In the genomic region with DNA sequence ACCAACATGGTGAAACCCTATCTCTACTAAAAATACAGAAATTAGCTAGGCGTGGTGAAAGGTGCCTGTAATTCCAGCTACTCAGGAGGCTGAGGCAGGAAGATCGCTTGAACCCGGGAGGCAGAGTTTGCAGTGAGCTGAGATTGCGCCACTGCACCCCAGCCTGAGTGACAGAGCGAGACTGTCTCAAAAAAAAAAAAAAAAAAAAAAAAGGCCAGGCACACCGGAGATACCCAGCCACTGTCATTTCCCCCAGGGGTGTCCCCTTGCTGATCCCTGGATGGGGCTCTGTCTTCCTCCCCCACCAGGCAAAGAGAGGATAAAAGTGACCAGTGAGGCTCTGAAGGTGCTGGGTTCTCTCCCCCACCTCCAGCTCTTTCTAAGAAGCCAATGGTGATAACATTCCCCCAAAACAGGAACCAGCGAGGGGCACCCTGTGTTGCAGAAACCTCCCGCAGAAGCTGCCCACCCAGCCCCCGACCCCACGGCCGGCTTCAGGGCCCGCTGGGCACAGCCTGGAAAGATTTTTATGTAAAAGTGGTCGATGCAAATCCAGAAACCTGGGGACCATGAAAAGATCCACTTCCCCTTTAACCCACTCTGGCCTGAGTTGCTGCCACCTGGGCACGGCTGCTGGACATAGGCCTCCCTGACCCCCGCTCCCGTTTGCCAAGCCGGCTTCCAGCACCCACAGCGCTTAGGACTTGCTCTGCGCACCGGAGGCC, we compare ENCODE assay signal across 19 cellular contexts.
A peak's percentile ranks its signal among the peaks of the same experiment; 100 is the strongest.
DNase-seq lines count a peak whose midpoint lies in the region; ATAC-seq and TF ChIP-seq lines count a peak whose summit lies in the region.
"Had no signal": no experiment of that assay in that cellular context is flagged by ENCODE, and none has a peak within 500 bp of the region (broad histone marks: within the 10 kb centered on the region; RNA-seq: fewer than 3 reads in every experiment).

No MANE protein-coding gene starts in this region.

- peak overlapping the region; percentile 75 for H3K4me2 ChIP-seq in Karpas-422 (ENCODE audit: low read depth, low read length, poor library complexity, severe bottlenecking)
- no peak overlapping the region for H3K4me2 ChIP-seq in neural progenitor cell

- POLR2A ChIA-PET in MCF 10A (lab: Yijun Ruan, JAX): no interaction called here

- H2AFZ ChIP-seq in Karpas-422 (ENCODE audit: low read length) (no peak overlapping the region), neural progenitor cell (replicated peaks) (peak overlapping the region; percentile 34)
- H2AFZ ChIP-seq: parathyroid adenoma had no signal

- CTCF ChIA-PET in MCF 10A (lab: Yijun Ruan, JAX): interaction anchor here (0.6 to 1.6 kb wide), 2 partner anchors 16 to 131 kb away, joined by 3 to 5 read pairs; no protein-coding TSS in a partner anchor

- H3K9ac ChIP-seq in Karpas-422 (ENCODE audit: low read length) (no peak overlapping the region), neural progenitor cell (no peak overlapping the region)
- H3K9ac ChIP-seq: parathyroid adenoma had no signal

- peaks cover 0 to 2% (median 0%) of the 10 kb centered on the region in 7 donors for H3K9me3 Mint-ChIP-seq in CD4-positive, CD25-positive, alpha-beta regulatory T cell
- H3K9me3 Mint-ChIP-seq in central memory CD8-positive, alpha-beta T cell: no peaks in the 10 kb centered on the region
- H3K9me3 Mint-ChIP-seq in neural progenitor cell: no peaks in the 10 kb centered on the region
- no peaks in the 10 kb centered on the region for H3K9me3 Mint-ChIP-seq in MCF 10A (ENCODE audit: unreplicated experiment)
- H3K9me3 Mint-ChIP-seq: activated T-helper 1 cell treated with anti-CD3 and anti-CD28 coated beads, Interleukin-12 subunit alpha, Interleukin-12 subunit beta, Interleukin-2, Interleukin-4 antibody, amounts not matched to agents 30 ng/mL and 10 ng/mL and 1 ng/mL, durations not matched to agents 14 hours and 24 hours and 36 hours; T-helper 1 cell treated with Interleukin-12 subunit alpha and Interleukin-12 subunit beta and Interleukin-4 antibody, amounts not matched to agents 30 μg/mL and 1 μg/mL, for 36 hours had no signal

- H3K27me3 ChIP-seq in CD4-positive, CD25-positive, alpha-beta regulatory T cell (ENCODE audit: control insufficient read depth, insufficient read depth, low read length): no peaks in the 10 kb centered on the region
- H3K27me3 ChIP-seq in Karpas-422 (ENCODE audit: low read length) (no peaks in the 10 kb centered on the region; the same call in 1 of the 2 replicates), neural progenitor cell (no peaks in the 10 kb centered on the region), ascending aorta (no peaks in the 10 kb centered on the region)
- H3K27me3 ChIP-seq: breast epithelium, esophagus muscularis mucosa had no signal

- H3K4me3 Mint-ChIP-seq in CD4-positive, CD25-positive, alpha-beta regulatory T cell: peak overlapping the region in 1 of 4 donors; percentile 47
- H3K4me3 Mint-ChIP-seq in central memory CD8-positive, alpha-beta T cell: no peak overlapping the region
- H3K4me3 Mint-ChIP-seq in neural progenitor cell (no peak overlapping the region), MCF 10A (ENCODE audit: unreplicated experiment) (no peak overlapping the region)
- H3K4me3 Mint-ChIP-seq: activated naive CD8-positive, alpha-beta T cell treated with anti-CD3 and anti-CD28 coated beads for 36 hours; activated T-helper 1 cell treated with anti-CD3 and anti-CD28 coated beads, Interleukin-12 subunit alpha, Interleukin-12 subunit beta, Interleukin-2, Interleukin-4 antibody, amounts not matched to agents 30 ng/mL and 10 ng/mL and 1 ng/mL, durations not matched to agents 14 hours and 24 hours and 36 hours had no signal

- peaks cover 5 to 75% (median 46%) of the 10 kb centered on the region in 4 donors for H3K4me1 Mint-ChIP-seq in CD4-positive, CD25-positive, alpha-beta regulatory T cell
- peaks cover 60% of the 10 kb centered on the region for H3K4me1 Mint-ChIP-seq in central memory CD8-positive, alpha-beta T cell
- H3K4me1 Mint-ChIP-seq in neural progenitor cell: no peaks in the 10 kb centered on the region
- no peaks in the 10 kb centered on the region for H3K4me1 Mint-ChIP-seq in MCF 10A (ENCODE audit: insufficient read depth, unreplicated experiment)

- H3F3A ChIP-seq in neural progenitor cell (ENCODE audit: low read depth): no peaks in the 10 kb centered on the region

- H3K9me2 ChIP-seq in Karpas-422 (replicated peaks; ENCODE audit: insufficient read depth, low read length): no peaks in the 10 kb centered on the region

- H3K79me2 ChIP-seq in Karpas-422 (ENCODE audit: low read length) (no peaks in the 10 kb centered on the region), neural progenitor cell (ENCODE audit: low read depth) (no peaks in the 10 kb centered on the region)
- H3K79me2 ChIP-seq: parathyroid adenoma had no signal

- DNase-seq in CD4-positive, CD25-positive, alpha-beta regulatory T cell: no peak
- DNase-seq in Karpas-422: peak; percentile 90
- no peak for DNase-seq in central memory CD8-positive, alpha-beta T cell (ENCODE audit: low spot score in 2 of 2)
- no peak for DNase-seq in neural progenitor cell (ENCODE audit: low spot score)
- no peak for DNase-seq in DMS53 treated with DMSO at 0.1 percent for 48 hours (lab: John Stamatoyannopoulos, UW; ENCODE audit: unreplicated experiment)
- no peak for DNase-seq in ascending aorta (ENCODE audit: low spot score in 2 of 2)
- DNase-seq in MCF 10A (ENCODE audit: unreplicated experiment): no peak
- DNase-seq: activated naive CD8-positive, alpha-beta T cell treated with anti-CD3 and anti-CD28 coated beads for 36 hours; NCI-H2227 treated with DMSO at 0.1 percent for 48 hours; NK-92 treated with Interleukin-12 subunit alpha and Interleukin-12 subunit beta, amount 100 ng/mL, for 24 hours; SHP77; stimulated activated CD4-positive, alpha-beta T cell treated with anti-CD3 and anti-CD28 coated beads, Interleukin-4, amount 100 ng/mL, for 24 hours had no signal

- peaks cover 64% of the 10 kb centered on the region for H3K4me1 ChIP-seq in CD4-positive, CD25-positive, alpha-beta regulatory T cell (ENCODE audit: control insufficient read depth, insufficient read depth, low read length, poor library complexity, severe bottlenecking)
- H3K4me1 ChIP-seq in Karpas-422 (ENCODE audit: low read length): peaks cover 60% of the 10 kb centered on the region
- H3K4me1 ChIP-seq in neural progenitor cell: no peaks in the 10 kb centered on the region
- H3K4me1 ChIP-seq in ascending aorta: peaks cover 8 to 10% of the 10 kb centered on the region in 2 donors
- H3K4me1 ChIP-seq: breast epithelium had no signal

- no peak overlapping the region for H3K4me3 ChIP-seq in CD4-positive, CD25-positive, alpha-beta regulatory T cell (ENCODE audit: low read depth, low read length)
- peak overlapping the region; percentile 58 for H3K4me3 ChIP-seq in Karpas-422 (ENCODE audit: low read length)
- H3K4me3 ChIP-seq in neural progenitor cell: no peak overlapping the region
- H3K4me3 ChIP-seq in ascending aorta: no peak overlapping the region
- H3K4me3 ChIP-seq: breast epithelium, esophagus muscularis mucosa, skin epidermis had no signal

- H4K20me1 ChIP-seq in Karpas-422 (ENCODE audit: insufficient read depth, low read depth, low read length) (peaks cover 25% of the 10 kb centered on the region; the same call in 1 of the 2 replicates), neural progenitor cell (ENCODE audit: low read depth) (no peaks in the 10 kb centered on the region)

- ATAC-seq in CD4-positive, CD25-positive, alpha-beta regulatory T cell (ENCODE audit: low read depth in 2 of 2): no peak
- no peak for ATAC-seq in central memory CD8-positive, alpha-beta T cell (replicated peaks; ENCODE audit: extremely low read depth, poor library complexity, severe bottlenecking)
- no peak for ATAC-seq in GM21515 (IDR thresholded peaks at IDR 0.05; ENCODE audit: unreplicated experiment)

- H3K27ac ChIP-seq in CD4-positive, CD25-positive, alpha-beta regulatory T cell (ENCODE audit: insufficient read depth, low read length, poor library complexity, severe bottlenecking): no peak overlapping the region
- H3K27ac ChIP-seq in Karpas-422 (ENCODE audit: low read length): no peak overlapping the region
- H3K27ac ChIP-seq in neural progenitor cell: no peak overlapping the region
- H3K27ac ChIP-seq in ascending aorta: no peak overlapping the region
- H3K27ac ChIP-seq: breast epithelium, esophagus muscularis mucosa, parathyroid adenoma had no signal

- no peaks in the 10 kb centered on the region for H3K9me3 ChIP-seq in CD4-positive, CD25-positive, alpha-beta regulatory T cell (ENCODE audit: control insufficient read depth in 2 of 2, low read length in 2 of 2)
- H3K9me3 ChIP-seq in Karpas-422 (ENCODE audit: low read length) (no peaks in the 10 kb centered on the region), neural progenitor cell (ENCODE audit: low read depth) (no peaks in the 10 kb centered on the region), ascending aorta (no peaks in the 10 kb centered on the region)
- H3K9me3 ChIP-seq: breast epithelium, esophagus muscularis mucosa had no signal

- no peak for TF ChIP-seq CTCF in neural progenitor cell (IDR thresholded peaks at IDR 0.05)
- TF ChIP-seq CTCF in ascending aorta (IDR thresholded peaks at IDR 0.05): no peak
- TF ChIP-seq CTCF in MCF 10A (IDR thresholded peaks at IDR 0.05; ENCODE audit: unreplicated experiment): no peak

- peaks cover 10% of the 10 kb centered on the region for H3K27me3 Mint-ChIP-seq in CD4-positive, CD25-positive, alpha-beta regulatory T cell
- no peaks in the 10 kb centered on the region for H3K27me3 Mint-ChIP-seq in central memory CD8-positive, alpha-beta T cell
- H3K27me3 Mint-ChIP-seq in neural progenitor cell (ENCODE audit: insufficient read depth, low read depth) (peaks cover 10% of the 10 kb centered on the region), MCF 10A (ENCODE audit: insufficient read depth, unreplicated experiment) (peaks cover 36% of the 10 kb centered on the region)

- H3K36me3 ChIP-seq in CD4-positive, CD25-positive, alpha-beta regulatory T cell (ENCODE audit: control insufficient read depth, insufficient read depth, low read length): no peaks in the 10 kb centered on the region
- H3K36me3 ChIP-seq in Karpas-422 (ENCODE audit: insufficient read depth, low read length): no peaks in the 10 kb centered on the region
- H3K36me3 ChIP-seq in neural progenitor cell: no peaks in the 10 kb centered on the region
- no peaks in the 10 kb centered on the region for H3K36me3 ChIP-seq in ascending aorta
- H3K36me3 ChIP-seq: breast epithelium, esophagus muscularis mucosa had no signal

- BruUV-seq in MCF 10A (replicated peaks; lab: Mats Ljungman, UMichigan): no TSS peak

- intact Hi-C loops in ascending aorta (cut with DNase I): no loop called here
- intact Hi-C loops in MCF 10A (cut with micrococcal nuclease): no loop called here

- peak overlapping the region in 2 of 3 donors; percentile 63 to 92 for H3K27ac Mint-ChIP-seq in CD4-positive, CD25-positive, alpha-beta regulatory T cell
- peak overlapping the region; percentile 90 for H3K27ac Mint-ChIP-seq in central memory CD8-positive, alpha-beta T cell (ENCODE audit: low read depth)
- H3K27ac Mint-ChIP-seq in neural progenitor cell (no peak overlapping the region), MCF 10A (ENCODE audit: low read depth, unreplicated experiment) (no peak overlapping the region)
- H3K27ac Mint-ChIP-seq: activated naive CD8-positive, alpha-beta T cell treated with anti-CD3 and anti-CD28 coated beads for 36 hours; activated T-helper 1 cell treated with anti-CD3 and anti-CD28 coated beads, Interleukin-12 subunit alpha, Interleukin-12 subunit beta, Interleukin-2, Interleukin-4 antibody, amounts not matched to agents 30 ng/mL and 10 ng/mL and 1 ng/mL, durations not matched to agents 14 hours and 24 hours and 36 hours; T-helper 1 cell treated with Interleukin-12 subunit alpha and Interleukin-12 subunit beta and Interleukin-4 antibody, amounts not matched to agents 30 μg/mL and 1 μg/mL, for 36 hours had no signal

- H3K36me3 Mint-ChIP-seq in CD4-positive, CD25-positive, alpha-beta regulatory T cell: no peaks in the 10 kb centered on the region
- peaks cover 2% of the 10 kb centered on the region for H3K36me3 Mint-ChIP-seq in central memory CD8-positive, alpha-beta T cell (ENCODE audit: insufficient read depth)
- H3K36me3 Mint-ChIP-seq in neural progenitor cell (no peaks in the 10 kb centered on the region), MCF 10A (ENCODE audit: insufficient read depth, unreplicated experiment) (no peaks in the 10 kb centered on the region)
- H3K36me3 Mint-ChIP-seq: activated naive CD8-positive, alpha-beta T cell treated with anti-CD3 and anti-CD28 coated beads for 36 hours had no signal

Comparison
In these comparisons a context has a peak if more than half of its experiments do, and no peak if none do; other contexts are left out.
1. H3K27ac Mint-ChIP-seq: peak in CD4-positive, CD25-positive, alpha-beta regulatory T cell (2 of 3) and central memory CD8-positive, alpha-beta T cell (single experiment); none in neural progenitor cell (single experiment) and MCF 10A (single experiment).